Comparison of ENCODE assay signal across 8 cellular contexts in genomic region chr6:150003599-150003998, GRCh38. TPM values are rescaled to one million over a fixed set of nuclear protein-coding genes. Genes with fewer than 3 reads are reported as not detected.
DNase-seq lines count a peak whose midpoint lies in the region; ATAC-seq and TF ChIP-seq lines count a peak whose summit lies in the region.
"Not testable (repeated sequence)": the region's sequence is repeated elsewhere in the genome, so short reads cannot be mapped to it uniquely, and the experiment has no call there.
"Had no signal": no experiment of that assay in that cellular context is flagged by ENCODE, and none has a peak within 500 bp of the region (broad histone marks: within the 10 kb centered on the region; RNA-seq: fewer than 3 reads in every experiment).

No MANE protein-coding gene starts in this region.

- H3K9ac ChIP-seq in H9 (ENCODE audit: extremely low read depth, insufficient read length, low read length), result not testable (repeated sequence)

- H3K27ac Mint-ChIP-seq in CD4-positive, alpha-beta memory T cell, result peak overlapping the region in 5 of 7 donors; percentile 55 to 97 (median 91)
- not testable (repeated sequence) for H3K27ac Mint-ChIP-seq in H9; WTC11; activated T-helper 2 cell treated with anti-CD3 and anti-CD28 coated beads, Interferon-gamma antibody, Interleukin-2, Interleukin-4, amounts not matched to agents 10 μg/mL and 5 μg/mL and 100 μg/mL, durations not matched to agents 14 hours and 24 hours and 36 hours
- peak overlapping the region; percentile 67 to 95 for H3K27ac Mint-ChIP-seq in effector memory CD8-positive, alpha-beta T cell
- peak overlapping the region in 5 of 6 donors; percentile 43 to 100 (median 88) for H3K27ac Mint-ChIP-seq in naive B cell

- H3K4me3 ChIP-seq in CD4-positive, alpha-beta memory T cell (ENCODE audit: low read length in 2 of 2), result not testable (repeated sequence)

- not testable (repeated sequence) for H3K79me1 ChIP-seq in H9 (ENCODE audit: insufficient read depth, low read depth, low read length, poor library complexity, severe bottlenecking)

- not testable (repeated sequence) for H3K56ac ChIP-seq in H9 (ENCODE audit: insufficient read length, low read depth, low read length)

- intact Hi-C loops in CD4-positive, alpha-beta memory T cell (cut with micrococcal nuclease), result loop anchor here (10.0 kb wide), 1 partner anchor 1381 kb away; no protein-coding TSS in a partner anchor
- intact Hi-C loops in activated T-helper 2 cell treated with anti-CD3 and anti-CD28 coated beads, Interferon-gamma antibody, Interleukin-2, Interleukin-4, amounts not matched to agents 10 μg/mL and 5 μg/mL and 100 μg/mL, durations not matched to agents 14 hours and 24 hours and 36 hours (cut with micrococcal nuclease), result loop anchor here (5.0 to 10.0 kb wide), 3 partner anchors 66 to 439 kb away; partner anchors contain the start of genes GINM1 and LATS1
- intact Hi-C loops in posterior vena cava (cut with DNase I), result not testable (repeated sequence)

- not testable (repeated sequence) for H2AFZ ChIP-seq in H9 (ENCODE audit: low read length)

- H2BK15ac ChIP-seq in H9 (ENCODE audit: low read depth, low read length), result not testable (repeated sequence)

- not testable (repeated sequence) for H2BK120ac ChIP-seq in H9 (ENCODE audit: low read depth, low read length, poor library complexity, severe bottlenecking)

- not testable (repeated sequence) for H3K9me3 Mint-ChIP-seq in CD4-positive, alpha-beta memory T cell; H9; WTC11; activated T-helper 2 cell treated with anti-CD3 and anti-CD28 coated beads, Interferon-gamma antibody, Interleukin-2, Interleukin-4, amounts not matched to agents 10 μg/mL and 5 μg/mL and 100 μg/mL, durations not matched to agents 14 hours and 24 hours and 36 hours; effector memory CD8-positive, alpha-beta T cell; naive B cell

- H3K18ac ChIP-seq in H9 (ENCODE audit: insufficient read length, low read depth, low read length), result not testable (repeated sequence)

- H3K14ac ChIP-seq in H9 (ENCODE audit: insufficient read depth, low read length), result not testable (repeated sequence)

- H2AK5ac ChIP-seq in H9 (ENCODE audit: insufficient read length, low read length), result not testable (repeated sequence)

- not testable (repeated sequence) for H3K36me3 ChIP-seq in CD4-positive, alpha-beta memory T cell (ENCODE audit: insufficient read depth, low read length)

- not testable (repeated sequence) for H4K91ac ChIP-seq in H9 (ENCODE audit: insufficient read length, low read depth, low read length)

- peaks cover 15 to 53% (median 35%) of the 10 kb centered on the region in 4 donors for H3K4me1 Mint-ChIP-seq in CD4-positive, alpha-beta memory T cell
- not testable (repeated sequence) for H3K4me1 Mint-ChIP-seq in H9
- H3K4me1 Mint-ChIP-seq in WTC11, result peaks cover 11% of the 10 kb centered on the region
- peaks cover 49% of the 10 kb centered on the region for H3K4me1 Mint-ChIP-seq in activated T-helper 2 cell treated with anti-CD3 and anti-CD28 coated beads, Interferon-gamma antibody, Interleukin-2, Interleukin-4, amounts not matched to agents 10 μg/mL and 5 μg/mL and 100 μg/mL, durations not matched to agents 14 hours and 24 hours and 36 hours (ENCODE audit: low read depth)
- peaks cover 37% of the 10 kb centered on the region in 2 donors for H3K4me1 Mint-ChIP-seq in effector memory CD8-positive, alpha-beta T cell (ENCODE audit: low read depth in 2 of 2)
- peaks cover 10 to 29% (median 15%) of the 10 kb centered on the region in 3 donors for H3K4me1 Mint-ChIP-seq in naive B cell

- H3K4ac ChIP-seq in H9 (ENCODE audit: low read depth, low read length), result not testable (repeated sequence)

- H4K20me1 ChIP-seq in H9 (ENCODE audit: control insufficient read depth, insufficient read depth, insufficient read length), result not testable (repeated sequence)

- H2BK12ac ChIP-seq in H9 (ENCODE audit: insufficient read length, low read depth, low read length), result not testable (repeated sequence)

- not testable (repeated sequence) for H3K4me2 ChIP-seq in H9 (ENCODE audit: insufficient read depth, insufficient read length, low read length)

- H4K5ac ChIP-seq in H9 (ENCODE audit: insufficient read length, low read depth, low read length), result not testable (repeated sequence)

- H3T11ph ChIP-seq in H9 (ENCODE audit: low read length), result not testable (repeated sequence)

- DNase-seq in CD4-positive, alpha-beta memory T cell; H9; WTC11 (ENCODE audit: low spot score); activated T-helper 2 cell treated with anti-CD3 and anti-CD28 coated beads, Interferon-gamma antibody, Interleukin-2, Interleukin-4, amounts not matched to agents 10 μg/mL and 5 μg/mL and 100 μg/mL, durations not matched to agents 14 hours and 24 hours and 36 hours (ENCODE audit: low spot score); effector memory CD8-positive, alpha-beta T cell; naive B cell: not testable (repeated sequence)
- DNase-seq in posterior vena cava (ENCODE audit: low spot score), result peak; percentile 36

- H3K27ac ChIP-seq in CD4-positive, alpha-beta memory T cell (ENCODE audit: low read depth, low read length); H9 (ENCODE audit: insufficient read length, low read depth, low read length): not testable (repeated sequence)

- TF ChIP-seq CTCF in H9 (conservative IDR thresholded peaks at IDR 0.05); WTC11 (IDR thresholded peaks at IDR 0.05): not testable (repeated sequence)

- not testable (repeated sequence) for H3K9me3 ChIP-seq in CD4-positive, alpha-beta memory T cell (ENCODE audit: control insufficient read depth in 1 of 2, low read length in 2 of 2); H9 (ENCODE audit: control insufficient read depth, low read depth, low read length)

- POLR2A ChIA-PET in CD4-positive, alpha-beta memory T cell (lab: Charles Lee; ENCODE audit: partially characterized antibody); WTC11 (lab: Charles Lee): not testable (repeated sequence)

- H4K8ac ChIP-seq in H9 (replicated peaks; ENCODE audit: insufficient read length, low read depth, low read length), result not testable (repeated sequence)

- not testable (repeated sequence) for H2BK20ac ChIP-seq in H9 (ENCODE audit: low read depth, low read length, poor library complexity, severe bottlenecking)

- peaks cover 36% of the 10 kb centered on the region for H3K4me1 ChIP-seq in CD4-positive, alpha-beta memory T cell (ENCODE audit: insufficient read depth, low read length)
- H3K4me1 ChIP-seq in H9 (ENCODE audit: insufficient read depth, low read length), result not testable (repeated sequence)

- not testable (repeated sequence) for H3K23me2 ChIP-seq in H9 (ENCODE audit: insufficient read length, low read depth, low read length, poor library complexity, severe bottlenecking)

- not testable (repeated sequence) for H3K27me3 ChIP-seq in CD4-positive, alpha-beta memory T cell (ENCODE audit: insufficient read depth, low read length)
- H3K27me3 ChIP-seq in H9 (ENCODE audit: insufficient read depth, low read length), result peaks cover 15% of the 10 kb centered on the region; the same call in 1 of the 2 replicates

- CTCF ChIA-PET in CD4-positive, alpha-beta memory T cell (lab: Charles Lee; ENCODE audit: partially characterized antibody); WTC11 (lab: Charles Lee): not testable (repeated sequence)

- H3K36me3 Mint-ChIP-seq in CD4-positive, alpha-beta memory T cell; WTC11; naive B cell: not testable (repeated sequence)
- H3K36me3 Mint-ChIP-seq in H9 (ENCODE audit: insufficient read depth in 1 of 3, low read depth in 3 of 3), result peaks cover 0 to 17% (median 0%) of the 10 kb centered on the region in 3 experiments; a peak in 3 of 7 replicates
- H3K36me3 Mint-ChIP-seq in activated T-helper 2 cell treated with anti-CD3 and anti-CD28 coated beads, Interferon-gamma antibody, Interleukin-2, Interleukin-4, amounts not matched to agents 10 μg/mL and 5 μg/mL and 100 μg/mL, durations not matched to agents 14 hours and 24 hours and 36 hours (ENCODE audit: low read depth), result peaks cover 15% of the 10 kb centered on the region
- H3K36me3 Mint-ChIP-seq in effector memory CD8-positive, alpha-beta T cell (ENCODE audit: insufficient read depth), result peaks cover 16% of the 10 kb centered on the region

- WGBS in H9 (ENCODE audit: extremely low coverage, insufficient read length, low lambda C conversion rate), result no CpG with 5 or more reads among the region's 3 CpGs

- not testable (repeated sequence) for ATAC-seq in WTC11; effector memory CD8-positive, alpha-beta T cell (replicated peaks); naive B cell (ENCODE audit: low read depth in 2 of 2)

- not testable (repeated sequence) for H3K27me3 Mint-ChIP-seq in CD4-positive, alpha-beta memory T cell
- H3K27me3 Mint-ChIP-seq in H9 (ENCODE audit: low read depth) (peaks cover 42% of the 10 kb centered on the region), WTC11 (ENCODE audit: low read depth) (peaks cover 86% of the 10 kb centered on the region), naive B cell (peaks cover 15 to 54% (median 26%) of the 10 kb centered on the region in 3 donors)
- H3K27me3 Mint-ChIP-seq in activated T-helper 2 cell treated with anti-CD3 and anti-CD28 coated beads, Interferon-gamma antibody, Interleukin-2, Interleukin-4, amounts not matched to agents 10 μg/mL and 5 μg/mL and 100 μg/mL, durations not matched to agents 14 hours and 24 hours and 36 hours (ENCODE audit: low read depth), result peaks cover 26% of the 10 kb centered on the region
- peaks cover 6 to 45% of the 10 kb centered on the region in 2 donors for H3K27me3 Mint-ChIP-seq in effector memory CD8-positive, alpha-beta T cell

- H3K79me2 ChIP-seq in H9 (ENCODE audit: insufficient read depth, low read length), result not testable (repeated sequence)

- not testable (repeated sequence) for H3K23ac ChIP-seq in H9 (ENCODE audit: insufficient read length, low read depth, low read length)

- H3K4me3 Mint-ChIP-seq in CD4-positive, alpha-beta memory T cell, result peak overlapping the region in 5 of 8 donors; percentile 92 to 97 (median 94)
- H3K4me3 Mint-ChIP-seq in H9 (peak overlapping the region; percentile 7 to 91; a peak in 2 of 5 replicates), WTC11 (peak overlapping the region; percentile 88), naive B cell (peak overlapping the region in 4 of 8 donors; percentile 88 to 98 (median 96))
- peak overlapping the region; percentile 84 for H3K4me3 Mint-ChIP-seq in activated T-helper 2 cell treated with anti-CD3 and anti-CD28 coated beads, Interferon-gamma antibody, Interleukin-2, Interleukin-4, amounts not matched to agents 10 μg/mL and 5 μg/mL and 100 μg/mL, durations not matched to agents 14 hours and 24 hours and 36 hours (ENCODE audit: low read depth)
- H3K4me3 Mint-ChIP-seq in effector memory CD8-positive, alpha-beta T cell, result peak overlapping the region; percentile 89 to 92

- H2BK5ac ChIP-seq in H9 (ENCODE audit: insufficient read length, low read length), result not testable (repeated sequence)

RNA-seq across cellular contexts. Expression of gene RAET1L, which starts 21.7 kb away (rescaled TPM):
- total RNA-seq in CD4-positive, alpha-beta memory T cell, result not detected
- polyA plus RNA-seq in CD4-positive, alpha-beta memory T cell, result not detected
- not detected in 2 replicates for total RNA-seq in H9 (2021)
- not detected in 3 replicates for total RNA-seq in WTC11 (2021)
- total RNA-seq in activated T-helper 2 cell treated with anti-CD3 and anti-CD28 coated beads, Interferon-gamma antibody, Interleukin-2, Interleukin-4, amounts not matched to agents 10 μg/mL and 5 μg/mL and 100 μg/mL, durations not matched to agents 14 hours and 24 hours and 36 hours, result not detected in 2 replicates
- polyA plus RNA-seq in naive B cell (ENCODE audit: low read depth in 6 of 6), result not detected
- not detected for total RNA-seq in posterior vena cava
- total RNA-seq: HepG2 had no signal
- polyA plus RNA-seq: HepG2 had no signal

RNA-seq across cellular contexts. Expression of gene ULBP1, which starts 39.9 kb away (rescaled TPM):
- total RNA-seq in CD4-positive, alpha-beta memory T cell, result not detected
- not detected for polyA plus RNA-seq in CD4-positive, alpha-beta memory T cell
- total RNA-seq in H9 (2021) (1.6 and 2.1 TPM in 2 replicates), WTC11 (2021) (0.64 to 0.81 TPM (median 0.64 TPM) in 3 replicates), posterior vena cava (under 1 TPM in 1 of 2 donors, not detected in 1; 0.19 TPM)
- 0.41 and 0.48 TPM in 2 replicates for total RNA-seq in activated T-helper 2 cell treated with anti-CD3 and anti-CD28 coated beads, Interferon-gamma antibody, Interleukin-2, Interleukin-4, amounts not matched to agents 10 μg/mL and 5 μg/mL and 100 μg/mL, durations not matched to agents 14 hours and 24 hours and 36 hours
- not detected for polyA plus RNA-seq in naive B cell (ENCODE audit: low read depth in 6 of 6)
